8 cellular contexts compared by ENCODE assay signal in genomic region chr14:33432407-33433023, GRCh38.
DNase-seq lines count a peak whose midpoint lies in the region; ATAC-seq and TF ChIP-seq lines count a peak whose summit lies in the region.

No MANE protein-coding gene starts in this region.

- H3K4me1 ChIP-seq in gastrocnemius medialis: no peaks in the 10 kb centered on the region
- no peaks in the 10 kb centered on the region for H3K4me1 ChIP-seq in vagina

- no peak for DNase-seq in BJ (ENCODE audit: low read depth)
- DNase-seq in Kasumi-1 (lab: John Stamatoyannopoulos, UW): peak; percentile 29 to 51
- peak; percentile 6 to 29 for DNase-seq in hippocampal formation (lab: John Stamatoyannopoulos, UW)
- no peak for DNase-seq in gastrocnemius medialis
- no peak for DNase-seq in vagina (ENCODE audit: extremely low spot score in 2 of 2)

- in situ Hi-C loops in gastrocnemius medialis (cut with MboI; ENCODE audit: low sequenced_read_pairs in 4 of 4): loop anchor here in 1 of 4 donors (25.0 kb wide), 1 partner anchor 845 kb away; no protein-coding TSS in a partner anchor

- H3K9me3 ChIP-seq in gastrocnemius medialis (no peaks in the 10 kb centered on the region), vagina (no peaks in the 10 kb centered on the region)

- ATAC-seq in SK-N-SH treated with all-trans-retinoic acid at 6 μM for 48 hours (peak; percentile 84), HG02798 (IDR thresholded peaks at IDR 0.05; ENCODE audit: poor library complexity, unreplicated experiment) (no peak), gastrocnemius medialis (no peak), GM21515 (IDR thresholded peaks at IDR 0.05; ENCODE audit: unreplicated experiment) (no peak)

- no peak for TF ChIP-seq POLR2A in gastrocnemius medialis (IDR thresholded peaks at IDR 0.05)
- TF ChIP-seq POLR2A in vagina (IDR thresholded peaks at IDR 0.05): no peak

- intact Hi-C loops in gastrocnemius medialis (cut with DNase I; ENCODE audit: low total_unique reads) (no loop called here), vagina (cut with DNase I) (no loop called here)

- H3K27me3 ChIP-seq in BJ (ENCODE audit: control insufficient read depth, insufficient read depth, low read length) (no peaks in the 10 kb centered on the region; the same call in 1 of the 2 replicates), gastrocnemius medialis (no peaks in the 10 kb centered on the region), vagina (no peaks in the 10 kb centered on the region)

- H3K4me3 ChIP-seq in BJ (ENCODE audit: low read depth, low read length) (no peak overlapping the region), gastrocnemius medialis (no peak overlapping the region), vagina (no peak overlapping the region)

- TF ChIP-seq CTCF in BJ (IDR thresholded peaks at IDR 0.05; ENCODE audit: insufficient read depth, low read depth, low read length) (peak; percentile 52), gastrocnemius medialis (IDR thresholded peaks at IDR 0.05 in 4 of 5, conservative IDR thresholded peaks at IDR 0.05 in 1 of 5) (peak in 1 of 5 experiments; percentile 20), vagina (IDR thresholded peaks at IDR 0.05) (no peak)

- POLR2A ChIA-PET in BJ (lab: Charles Lee): no interaction called here

- H3K27ac ChIP-seq in gastrocnemius medialis (no peak overlapping the region), vagina (no peak overlapping the region)

- CTCF ChIA-PET in BJ (lab: Yijun Ruan, JAX): interaction anchor here (0.8 to 1.4 kb wide), 3 partner anchors 21 to 360 kb away, joined by 3 to 4 read pairs (median 3); no protein-coding TSS in a partner anchor

- H3K36me3 ChIP-seq in BJ (ENCODE audit: control insufficient read depth, insufficient read depth, low read length) (no peaks in the 10 kb centered on the region), gastrocnemius medialis (no peaks in the 10 kb centered on the region), vagina (no peaks in the 10 kb centered on the region)

TF ChIP-seq in SK-N-SH treated with all-trans-retinoic acid at 6 μM for 48 hours, 23 proteins besides CTCF, POLR2A, EP300 and RAD21:
- no peak for TF ChIP-seq PPARA (CRISPR knock-in tag; IDR thresholded peaks at IDR 0.05; ENCODE audit: borderline replicate concordance)
- no peak for TF ChIP-seq ZNF8 (CRISPR knock-in tag; IDR thresholded peaks at IDR 0.05)
- TF ChIP-seq CSDC2 (CRISPR knock-in tag; IDR thresholded peaks at IDR 0.05): no peak
- TF ChIP-seq TOX (CRISPR knock-in tag; IDR thresholded peaks at IDR 0.05; ENCODE audit: borderline replicate concordance): no peak
- TF ChIP-seq ZFP30 (CRISPR knock-in tag; IDR thresholded peaks at IDR 0.05): no peak
- no peak for TF ChIP-seq GLIS3 (CRISPR knock-in tag; IDR thresholded peaks at IDR 0.05)
- TF ChIP-seq SNAI2 (CRISPR knock-in tag; IDR thresholded peaks at IDR 0.05): no peak
- TF ChIP-seq, protein P1, sequence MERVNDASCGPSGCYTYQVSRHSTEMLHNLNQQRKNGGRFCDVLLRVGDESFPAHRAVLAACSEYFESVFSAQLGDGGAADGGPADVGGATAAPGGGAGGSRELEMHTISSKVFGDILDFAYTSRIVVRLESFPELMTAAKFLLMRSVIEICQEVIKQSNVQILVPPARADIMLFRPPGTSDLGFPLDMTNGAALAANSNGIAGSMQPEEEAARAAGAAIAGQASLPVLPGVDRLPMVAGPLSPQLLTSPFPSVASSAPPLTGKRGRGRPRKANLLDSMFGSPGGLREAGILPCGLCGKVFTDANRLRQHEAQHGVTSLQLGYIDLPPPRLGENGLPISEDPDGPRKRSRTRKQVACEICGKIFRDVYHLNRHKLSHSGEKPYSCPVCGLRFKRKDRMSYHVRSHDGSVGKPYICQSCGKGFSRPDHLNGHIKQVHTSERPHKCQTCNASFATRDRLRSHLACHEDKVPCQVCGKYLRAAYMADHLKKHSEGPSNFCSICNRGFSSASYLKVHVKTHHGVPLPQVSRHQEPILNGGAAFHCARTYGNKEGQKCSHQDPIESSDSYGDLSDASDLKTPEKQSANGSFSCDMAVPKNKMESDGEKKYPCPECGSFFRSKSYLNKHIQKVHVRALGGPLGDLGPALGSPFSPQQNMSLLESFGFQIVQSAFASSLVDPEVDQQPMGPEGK (CRISPR knock-in tag; IDR thresholded peaks at IDR 0.05; ENCODE audit: borderline replicate concordance): no peak
- no peak for TF ChIP-seq ARNTL (CRISPR knock-in tag; IDR thresholded peaks at IDR 0.05; ENCODE audit: borderline replicate concordance, low read depth)
- TF ChIP-seq ESRRG (CRISPR knock-in tag; IDR thresholded peaks at IDR 0.05): no peak
- TF ChIP-seq, protein P2, sequence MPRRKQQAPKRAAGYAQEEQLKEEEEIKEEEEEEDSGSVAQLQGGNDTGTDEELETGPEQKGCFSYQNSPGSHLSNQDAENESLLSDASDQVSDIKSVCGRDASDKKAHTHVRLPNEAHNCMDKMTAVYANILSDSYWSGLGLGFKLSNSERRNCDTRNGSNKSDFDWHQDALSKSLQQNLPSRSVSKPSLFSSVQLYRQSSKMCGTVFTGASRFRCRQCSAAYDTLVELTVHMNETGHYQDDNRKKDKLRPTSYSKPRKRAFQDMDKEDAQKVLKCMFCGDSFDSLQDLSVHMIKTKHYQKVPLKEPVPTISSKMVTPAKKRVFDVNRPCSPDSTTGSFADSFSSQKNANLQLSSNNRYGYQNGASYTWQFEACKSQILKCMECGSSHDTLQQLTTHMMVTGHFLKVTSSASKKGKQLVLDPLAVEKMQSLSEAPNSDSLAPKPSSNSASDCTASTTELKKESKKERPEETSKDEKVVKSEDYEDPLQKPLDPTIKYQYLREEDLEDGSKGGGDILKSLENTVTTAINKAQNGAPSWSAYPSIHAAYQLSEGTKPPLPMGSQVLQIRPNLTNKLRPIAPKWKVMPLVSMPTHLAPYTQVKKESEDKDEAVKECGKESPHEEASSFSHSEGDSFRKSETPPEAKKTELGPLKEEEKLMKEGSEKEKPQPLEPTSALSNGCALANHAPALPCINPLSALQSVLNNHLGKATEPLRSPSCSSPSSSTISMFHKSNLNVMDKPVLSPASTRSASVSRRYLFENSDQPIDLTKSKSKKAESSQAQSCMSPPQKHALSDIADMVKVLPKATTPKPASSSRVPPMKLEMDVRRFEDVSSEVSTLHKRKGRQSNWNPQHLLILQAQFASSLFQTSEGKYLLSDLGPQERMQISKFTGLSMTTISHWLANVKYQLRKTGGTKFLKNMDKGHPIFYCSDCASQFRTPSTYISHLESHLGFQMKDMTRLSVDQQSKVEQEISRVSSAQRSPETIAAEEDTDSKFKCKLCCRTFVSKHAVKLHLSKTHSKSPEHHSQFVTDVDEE (CRISPR knock-in tag; IDR thresholded peaks at IDR 0.05): no peak
- TF ChIP-seq CSRNP3 (CRISPR knock-in tag; IDR thresholded peaks at IDR 0.05): no peak
- no peak for TF ChIP-seq OSR1 (CRISPR knock-in tag; IDR thresholded peaks at IDR 0.05)
- no peak for TF ChIP-seq ZNF70 (CRISPR knock-in tag; IDR thresholded peaks at IDR 0.05)
- TF ChIP-seq, protein P3, sequence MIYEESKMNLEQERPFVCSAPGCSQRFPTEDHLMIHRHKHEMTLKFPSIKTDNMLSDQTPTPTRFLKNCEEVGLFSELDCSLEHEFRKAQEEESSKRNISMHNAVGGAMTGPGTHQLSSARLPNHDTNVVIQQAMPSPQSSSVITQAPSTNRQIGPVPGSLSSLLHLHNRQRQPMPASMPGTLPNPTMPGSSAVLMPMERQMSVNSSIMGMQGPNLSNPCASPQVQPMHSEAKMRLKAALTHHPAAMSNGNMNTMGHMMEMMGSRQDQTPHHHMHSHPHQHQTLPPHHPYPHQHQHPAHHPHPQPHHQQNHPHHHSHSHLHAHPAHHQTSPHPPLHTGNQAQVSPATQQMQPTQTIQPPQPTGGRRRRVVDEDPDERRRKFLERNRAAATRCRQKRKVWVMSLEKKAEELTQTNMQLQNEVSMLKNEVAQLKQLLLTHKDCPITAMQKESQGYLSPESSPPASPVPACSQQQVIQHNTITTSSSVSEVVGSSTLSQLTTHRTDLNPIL (CRISPR knock-in tag; IDR thresholded peaks at IDR 0.05; ENCODE audit: low read depth): no peak
- TF ChIP-seq ZNF565 (CRISPR knock-in tag; conservative IDR thresholded peaks at IDR 0.05; ENCODE audit: low read depth): no peak
- TF ChIP-seq TCF4 (CRISPR knock-in tag; IDR thresholded peaks at IDR 0.05; ENCODE audit: borderline replicate concordance): no peak
- TF ChIP-seq ZFP3 (CRISPR knock-in tag; IDR thresholded peaks at IDR 0.05): no peak
- TF ChIP-seq, protein P4, sequence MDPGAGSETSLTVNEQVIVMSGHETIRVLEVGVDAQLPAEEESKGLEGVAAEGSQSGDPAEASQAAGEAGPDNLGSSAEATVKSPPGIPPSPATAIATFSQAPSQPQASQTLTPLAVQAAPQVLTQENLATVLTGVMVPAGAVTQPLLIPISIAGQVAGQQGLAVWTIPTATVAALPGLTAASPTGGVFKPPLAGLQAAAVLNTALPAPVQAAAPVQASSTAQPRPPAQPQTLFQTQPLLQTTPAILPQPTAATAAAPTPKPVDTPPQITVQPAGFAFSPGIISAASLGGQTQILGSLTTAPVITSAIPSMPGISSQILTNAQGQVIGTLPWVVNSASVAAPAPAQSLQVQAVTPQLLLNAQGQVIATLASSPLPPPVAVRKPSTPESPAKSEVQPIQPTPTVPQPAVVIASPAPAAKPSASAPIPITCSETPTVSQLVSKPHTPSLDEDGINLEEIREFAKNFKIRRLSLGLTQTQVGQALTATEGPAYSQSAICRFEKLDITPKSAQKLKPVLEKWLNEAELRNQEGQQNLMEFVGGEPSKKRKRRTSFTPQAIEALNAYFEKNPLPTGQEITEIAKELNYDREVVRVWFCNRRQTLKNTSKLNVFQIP (CRISPR knock-in tag; IDR thresholded peaks at IDR 0.05; ENCODE audit: borderline replicate concordance, low read depth): no peak
- TF ChIP-seq ZC3H10 (CRISPR knock-in tag; IDR thresholded peaks at IDR 0.05): no peak

Comparison
In these comparisons a context has a peak if more than half of its experiments do, and no peak if none do; other contexts are left out.
1. DNase-seq: peak in Kasumi-1 (2 of 2) and hippocampal formation (2 of 2); none in BJ (single experiment), gastrocnemius medialis (0 of 2) and vagina (0 of 2).